25 cellular contexts compared by ENCODE assay signal in genomic region chr3:11224010-11224409, GRCh38.
"Had no signal": no experiment of that assay in that cellular context is flagged by ENCODE, and none has a peak within 500 bp of the region (broad histone marks: within the 10 kb centered on the region; RNA-seq: fewer than 3 reads in every experiment).

No MANE protein-coding gene starts in this region.

- H3K4me3 Mint-ChIP-seq: activated CD4-positive, alpha-beta T cell treated with anti-CD3 and anti-CD28 coated beads, Interleukin-2, amount 10 ng/mL, durations not matched to agents 7 days and 5 days; activated CD8-positive, alpha-beta memory T cell treated with anti-CD3 and anti-CD28 coated beads, Interleukin-2, amount 10 ng/mL, durations not matched to agents 7 days and 5 days; activated CD8-positive, alpha-beta T cell treated with anti-CD3 and anti-CD28 coated beads for 36 hours; activated naive CD8-positive, alpha-beta T cell treated with anti-CD3 and anti-CD28 coated beads, Interleukin-2, amount 50 U/mL, for 24 hours; brain; central memory CD8-positive, alpha-beta T cell; natural killer cell treated with Interleukin-12 subunit alpha and Interleukin-12 subunit beta and Interleukin-15 and Interleukin-18, amount 100 ng/mL, for 72 hours had no signal

- H3K36me3 ChIP-seq: colonic mucosa, esophagus squamous epithelium, gastrocnemius medialis, stomach, suprapubic skin, transverse colon, vagina had no signal

- H3K4me1 Mint-ChIP-seq: brain; central memory CD8-positive, alpha-beta T cell had no signal

- H3K4me3 ChIP-seq: colonic mucosa, gastrocnemius medialis, suprapubic skin, vagina had no signal

- H3K27ac Mint-ChIP-seq: activated CD4-positive, alpha-beta T cell treated with anti-CD3 and anti-CD28 coated beads, Interleukin-2, amount 10 ng/mL, durations not matched to agents 7 days and 5 days; activated CD8-positive, alpha-beta memory T cell treated with anti-CD3 and anti-CD28 coated beads, Interleukin-2, amount 10 ng/mL, durations not matched to agents 7 days and 5 days; activated CD8-positive, alpha-beta T cell treated with anti-CD3 and anti-CD28 coated beads for 36 hours; activated naive CD8-positive, alpha-beta T cell treated with anti-CD3 and anti-CD28 coated beads, Interleukin-2, amount 50 U/mL, for 24 hours; brain; natural killer cell treated with Interleukin-12 subunit alpha and Interleukin-12 subunit beta and Interleukin-15 and Interleukin-18, amount 100 ng/mL, for 72 hours had no signal

- H3K9me3 ChIP-seq: colonic mucosa, esophagus squamous epithelium, gastrocnemius medialis, stomach, suprapubic skin, transverse colon, vagina had no signal

- H3K4me1 ChIP-seq: colonic mucosa, gastrocnemius medialis, parathyroid adenoma had no signal

- ATAC-seq: activated CD8-positive, alpha-beta memory T cell treated with anti-CD3 and anti-CD28 coated beads, Interleukin-2, amount 10 ng/mL, durations not matched to agents 7 days and 5 days; activated CD8-positive, alpha-beta T cell treated with anti-CD3 and anti-CD28 coated beads for 36 hours; activated naive CD8-positive, alpha-beta T cell treated with anti-CD3 and anti-CD28 coated beads, Interleukin-2, amount 50 U/mL, for 24 hours; gastrocnemius medialis; natural killer cell treated with Interleukin-12 subunit alpha and Interleukin-12 subunit beta and Interleukin-15 and Interleukin-18, amount 100 ng/mL, for 72 hours; right cardiac atrium had no signal

- H3K27me3 ChIP-seq: colonic mucosa, esophagus squamous epithelium, gastrocnemius medialis, stomach, suprapubic skin, transverse colon, vagina had no signal

- H3K9me3 Mint-ChIP-seq: activated CD4-positive, alpha-beta T cell treated with anti-CD3 and anti-CD28 coated beads, Interleukin-2, amount 10 ng/mL, durations not matched to agents 7 days and 5 days; activated CD8-positive, alpha-beta T cell treated with anti-CD3 and anti-CD28 coated beads for 36 hours; activated naive CD8-positive, alpha-beta T cell treated with anti-CD3 and anti-CD28 coated beads, Interleukin-2, amount 50 U/mL, for 24 hours; brain; central memory CD8-positive, alpha-beta T cell; natural killer cell treated with Interleukin-12 subunit alpha and Interleukin-12 subunit beta and Interleukin-15 and Interleukin-18, amount 100 ng/mL, for 72 hours had no signal

- DNase-seq: activated CD4-positive, alpha-beta T cell treated with anti-CD3 and anti-CD28 coated beads, Interleukin-2, amount 10 ng/mL, durations not matched to agents 7 days and 5 days; activated CD8-positive, alpha-beta memory T cell treated with anti-CD3 and anti-CD28 coated beads, Interleukin-2, amount 10 ng/mL, durations not matched to agents 7 days and 5 days; activated CD8-positive, alpha-beta T cell treated with anti-CD3 and anti-CD28 coated beads for 36 hours; activated effector memory CD4-positive, alpha-beta T cell treated with anti-CD3 and anti-CD28 coated beads, Interleukin-2, amount 50 U/mL, for 16 hours; activated naive CD4-positive, alpha-beta T cell treated with anti-CD3 and anti-CD28 coated beads, Interleukin-2, amount 50 U/mL, for 16 hours; activated naive CD8-positive, alpha-beta T cell treated with anti-CD3 and anti-CD28 coated beads, Interleukin-2, amount 50 U/mL, for 24 hours; activated T-cell treated with anti-CD3 and anti-CD28 coated beads for 4 hours; anterior cingulate cortex; colonic mucosa; esophagus squamous epithelium; gastrocnemius medialis; hippocampal formation; midbrain; right cardiac atrium; stimulated activated CD4-positive, alpha-beta T cell treated with anti-CD3 and anti-CD28 coated beads, Interleukin-1b, Interleukin-23, amount 100 ng/mL, for 48 hours; stomach; T-helper 1 cell; T-helper 9 cell; transverse colon had no signal

- H3K9ac ChIP-seq: parathyroid adenoma had no signal

- H2AFZ ChIP-seq: parathyroid adenoma had no signal

- H3K36me3 Mint-ChIP-seq: activated CD8-positive, alpha-beta memory T cell treated with anti-CD3 and anti-CD28 coated beads, Interleukin-2, amount 10 ng/mL, durations not matched to agents 7 days and 5 days; brain; natural killer cell treated with Interleukin-12 subunit alpha and Interleukin-12 subunit beta and Interleukin-15 and Interleukin-18, amount 100 ng/mL, for 72 hours had no signal

- H3K27ac ChIP-seq: parathyroid adenoma had no signal
